Comparison of ENCODE assay signal across 24 cellular contexts in the genomic region with DNA sequence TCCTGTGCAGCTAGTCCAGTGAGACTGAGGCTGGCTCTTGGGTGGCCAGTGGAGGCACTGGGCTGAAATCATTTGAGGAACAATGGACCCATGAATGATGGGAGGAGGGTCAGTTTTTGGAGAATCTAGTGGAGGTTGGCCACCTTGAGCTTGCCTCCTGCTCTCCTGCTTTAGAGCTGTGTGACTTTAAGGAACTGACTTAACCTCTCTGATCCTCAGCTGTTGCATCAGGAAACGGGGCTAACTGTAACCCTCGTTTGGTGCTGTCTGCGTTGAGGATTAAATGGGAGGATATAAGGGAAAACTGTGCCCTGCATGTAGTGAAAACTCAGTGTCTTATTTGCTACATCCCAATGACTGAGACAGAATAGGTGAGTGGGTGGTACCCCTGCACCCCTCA.
DNase-seq lines count a peak whose midpoint lies in the region; ATAC-seq, FAIRE-seq and TF ChIP-seq lines count a peak whose summit lies in the region.
"Had no signal": no experiment of that assay in that cellular context is flagged by ENCODE, and none has a peak within 500 bp of the region (broad histone marks: within the 10 kb centered on the region; RNA-seq: fewer than 3 reads in every experiment).

No MANE protein-coding gene starts in this region.

- no peak overlapping the region for H3K4me2 ChIP-seq in A549
- H3K4me2 ChIP-seq: GM23338 had no signal

- POLR2A ChIA-PET in A549 (lab: Yijun Ruan, JAX) = no interaction called here

- no peak overlapping the region for H3K4me3 ChIP-seq in A549
- H3K4me3 ChIP-seq: BLaER1 treated with 17β-estradiol and CSF1 and Interleukin-3, amounts not matched to agents 10 nM and 100 nM; GM23338 had no signal

- no peak for TF ChIP-seq EP300 in A549 (IDR thresholded peaks at IDR 0.05)

- peaks cover 13% of the 10 kb centered on the region; the same call in 2 of the 3 replicates for H3K4me1 ChIP-seq in A549

- CTCF ChIA-PET in A549 (lab: Yijun Ruan, JAX) = interaction anchor here (1.1 kb wide), 1 partner anchor 9 kb away, joined by 3 read pairs; no protein-coding TSS in a partner anchor

- H3K36me3 Mint-ChIP-seq in brain (peaks cover 23% of the 10 kb centered on the region), nephron progenitor cell (ENCODE audit: low read depth) (peaks cover 41% of the 10 kb centered on the region), chondrocyte (ENCODE audit: low read depth) (peaks cover 16% of the 10 kb centered on the region)

- TF ChIP-seq POLR2A in A549 (IDR thresholded peaks at IDR 0.05; ENCODE audit: low read length) (no peak), GM18505 (IDR thresholded peaks at IDR 0.05; ENCODE audit: borderline replicate concordance, extremely low read depth, insufficient read depth, insufficient read length) (no peak)

- no peak overlapping the region for H3K27ac ChIP-seq in A549

- peaks cover 86% of the 10 kb centered on the region for H3K4me1 Mint-ChIP-seq in brain
- peaks cover 63% of the 10 kb centered on the region for H3K4me1 Mint-ChIP-seq in nephron progenitor cell
- H3K4me1 Mint-ChIP-seq in chondrocyte (ENCODE audit: low read depth) = peaks cover 21% of the 10 kb centered on the region

- no peak overlapping the region for H3K4me3 Mint-ChIP-seq in brain
- H3K4me3 Mint-ChIP-seq in nephron progenitor cell = no peak overlapping the region
- no peak overlapping the region for H3K4me3 Mint-ChIP-seq in chondrocyte (ENCODE audit: unreplicated experiment)
- H3K4me3 Mint-ChIP-seq: B cell; CD4-positive, CD25-positive, alpha-beta regulatory T cell; CD8-positive, alpha-beta memory T cell; GM23338 had no signal

- WGBS in A549 (ENCODE audit: missing lambda C conversion rate) = 69% methylated on average over 3 of the region's 3 CpGs

- TF ChIP-seq CTCF in A549 (IDR thresholded peaks at IDR 0.05) = no peak
- TF ChIP-seq CTCF in brain (conservative IDR thresholded peaks at IDR 0.05) = no peak
- TF ChIP-seq CTCF in nephron progenitor cell (IDR thresholded peaks at IDR 0.05) = no peak
- TF ChIP-seq CTCF in chondrocyte (IDR thresholded peaks at IDR 0.05) = no peak

- no peak for TF ChIP-seq RAD21 in A549 (conservative IDR thresholded peaks at IDR 0.05 in 1 of 2, IDR thresholded peaks at IDR 0.05 in 1 of 2)

- DNase-seq in A549 (ENCODE audit: low read depth in 1 of 2, low spot score in 1 of 2) (no peak), HTR-8/SVneo (ENCODE audit: insufficient read length, low spot score) (no peak), nephron progenitor cell (no peak), chondrocyte (ENCODE audit: low spot score) (no peak), hepatic stellate cell (ENCODE audit: low spot score) (no peak)
- DNase-seq: 8988T; CD4-positive, CD25-positive, alpha-beta regulatory T cell; CD8-positive, alpha-beta memory T cell; COR-L47; DMS 273 treated with DMSO at 0.1 percent for 48 hours; DMS53; DND-41; EL; H7; IMR-90; KBM-7 had no signal

- H3K9me3 Mint-ChIP-seq in brain = no peaks in the 10 kb centered on the region
- no peaks in the 10 kb centered on the region for H3K9me3 Mint-ChIP-seq in nephron progenitor cell
- H3K9me3 Mint-ChIP-seq in chondrocyte (ENCODE audit: low read depth) = no peaks in the 10 kb centered on the region
- H3K9me3 Mint-ChIP-seq: CD8-positive, alpha-beta memory T cell; GM23338 had no signal

- H3K27ac Mint-ChIP-seq in brain (peak overlapping the region in 3 of 5 experiments; percentile 33 to 55 (median 47)), nephron progenitor cell (peak overlapping the region; percentile 45), chondrocyte (ENCODE audit: unreplicated experiment) (no peak overlapping the region)
- H3K27ac Mint-ChIP-seq: B cell; CD4-positive, CD25-positive, alpha-beta regulatory T cell; CD8-positive, alpha-beta memory T cell; GM23338 had no signal

- FAIRE-seq in A549 (lab: Jason Lieb, UNC) (no peak), HTR-8/SVneo (lab: Jason Lieb, UNC) (peak; percentile 13)
- FAIRE-seq: GM12891 had no signal

- H3K9me3 ChIP-seq in A549 = no peaks in the 10 kb centered on the region
- H3K9me3 ChIP-seq: BLaER1 treated with 17β-estradiol and CSF1 and Interleukin-3, amounts not matched to agents 10 nM and 100 nM had no signal

- peaks cover 3% of the 10 kb centered on the region for H3K27me3 Mint-ChIP-seq in brain
- peaks cover 15% of the 10 kb centered on the region for H3K27me3 Mint-ChIP-seq in nephron progenitor cell (ENCODE audit: low read depth, poor library complexity)
- no peaks in the 10 kb centered on the region for H3K27me3 Mint-ChIP-seq in chondrocyte (ENCODE audit: low read depth)
- H3K27me3 Mint-ChIP-seq: B cell; CD4-positive, CD25-positive, alpha-beta regulatory T cell; CD8-positive, alpha-beta memory T cell had no signal

- ATAC-seq in A549 (no peak), GM18498 (IDR thresholded peaks at IDR 0.05; ENCODE audit: unreplicated experiment) (no peak), GM18505 (IDR thresholded peaks at IDR 0.05; ENCODE audit: unreplicated experiment) (no peak)
- ATAC-seq: GM23338, HCT116 had no signal

TF ChIP-seq in A549, 52 proteins besides CTCF, POLR2A, EP300 and RAD21:
- TF ChIP-seq, protein P1, sequence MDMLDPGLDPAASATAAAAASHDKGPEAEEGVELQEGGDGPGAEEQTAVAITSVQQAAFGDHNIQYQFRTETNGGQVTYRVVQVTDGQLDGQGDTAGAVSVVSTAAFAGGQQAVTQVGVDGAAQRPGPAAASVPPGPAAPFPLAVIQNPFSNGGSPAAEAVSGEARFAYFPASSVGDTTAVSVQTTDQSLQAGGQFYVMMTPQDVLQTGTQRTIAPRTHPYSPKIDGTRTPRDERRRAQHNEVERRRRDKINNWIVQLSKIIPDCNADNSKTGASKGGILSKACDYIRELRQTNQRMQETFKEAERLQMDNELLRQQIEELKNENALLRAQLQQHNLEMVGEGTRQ (IDR thresholded peaks at IDR 0.05) = no peak
- no peak for TF ChIP-seq CBX2 (IDR thresholded peaks at IDR 0.05; ENCODE audit: borderline replicate concordance, low read depth)
- TF ChIP-seq SREBF2 (IDR thresholded peaks at IDR 0.05) = no peak
- TF ChIP-seq ZFP36 (IDR thresholded peaks at IDR 0.05; ENCODE audit: borderline replicate concordance, partially characterized antibody) = peak; percentile 64
- peak; percentile 43; the same call in 1 of the 2 replicates for TF ChIP-seq KDM1A (IDR thresholded peaks at IDR 0.05; ENCODE audit: low read depth)
- no peak for TF ChIP-seq CHD4 (IDR thresholded peaks at IDR 0.05; ENCODE audit: borderline replicate concordance)
